In the genomic region with DNA sequence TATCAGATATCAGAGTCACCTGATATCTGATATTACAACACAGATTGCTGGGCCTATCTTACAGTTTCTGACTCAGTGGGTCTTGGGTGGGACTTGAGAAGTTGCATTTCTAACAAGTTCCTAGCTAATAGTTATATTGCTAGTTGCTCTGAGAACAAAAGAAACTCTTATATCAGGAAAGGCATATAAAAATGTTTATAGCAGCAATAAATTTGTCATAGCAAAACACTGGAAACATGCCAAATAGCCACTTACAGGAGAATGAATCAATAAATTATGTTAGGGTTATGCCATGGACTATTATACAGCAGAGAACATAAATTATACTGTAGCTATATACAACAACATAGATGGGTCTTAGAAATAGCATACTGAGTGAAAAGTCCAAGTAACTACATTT, we compare ENCODE assay signal across 30 cellular contexts.
"Had no signal": no experiment of that assay in that cellular context is flagged by ENCODE, and none has a peak within 500 bp of the region (broad histone marks: within the 10 kb centered on the region; RNA-seq: fewer than 3 reads in every experiment).

No MANE protein-coding gene starts in this region.

- ATAC-seq: activated CD4-positive, alpha-beta T cell treated with anti-CD3 and anti-CD28 coated beads for 36 hours; activated CD8-positive, alpha-beta memory T cell treated with anti-CD3 and anti-CD28 coated beads, Interleukin-2, amount 10 ng/mL, durations not matched to agents 7 days and 5 days; activated CD8-positive, alpha-beta T cell treated with anti-CD3 and anti-CD28 coated beads, Interleukin-2, amount 10 ng/mL, durations not matched to agents 7 days and 5 days; activated naive CD4-positive, alpha-beta T cell treated with anti-CD3 and anti-CD28 coated beads, Interleukin-2, amount 50 U/mL, for 72 hours; esophagus mucosa; foreskin keratinocyte; gastrocnemius medialis; heart left ventricle; T-helper 17 cell had no signal

- DNase-seq: activated CD4-positive, alpha-beta memory T cell treated with anti-CD3 and anti-CD28 coated beads for 36 hours; activated CD4-positive, alpha-beta T cell treated with anti-CD3 and anti-CD28 coated beads for 36 hours; activated CD4-positive, alpha-beta T cell treated with anti-CD3 and anti-CD28 coated beads, Interleukin-2, amount 10 ng/mL, durations not matched to agents 24 days and 14 days; activated CD4-positive, CD25-positive, alpha-beta regulatory T cell; activated CD4-positive, CD25-positive, alpha-beta regulatory T cell treated with anti-CD3 and anti-CD28 coated beads, Interleukin-2, amount 50 U/mL, for 72 hours; activated CD8-positive, alpha-beta memory T cell treated with anti-CD3 and anti-CD28 coated beads, Interleukin-2, amount 10 ng/mL, durations not matched to agents 7 days and 5 days; activated CD8-positive, alpha-beta memory T cell treated with anti-CD3 and anti-CD28 coated beads, Interleukin-2, amount 50 U/mL, for 4 hours; activated CD8-positive, alpha-beta T cell treated with anti-CD3 and anti-CD28 coated beads, Interleukin-2, amount 10 ng/mL, durations not matched to agents 7 days and 5 days; activated effector memory CD4-positive, alpha-beta T cell treated with anti-CD3 and anti-CD28 coated beads, Interleukin-2, amount 50 U/mL, for 16 hours; activated naive CD4-positive, alpha-beta T cell treated with anti-CD3 and anti-CD28 coated beads, Interleukin-2, amount 10 ng/mL, durations not matched to agents 7 days and 5 days; activated naive CD8-positive, alpha-beta T cell treated with anti-CD3 and anti-CD28 coated beads, Interleukin-2, amount 10 ng/mL, durations not matched to agents 7 days and 5 days; activated T-cell treated with anti-CD3 and anti-CD28 coated beads, Interleukin-2, amount 50 U/mL, for 1 hour; activated T-cell treated with anti-CD3 and anti-CD28 coated beads, Interleukin-2, amount 50 U/mL, for 48 hours; central memory CD4-positive, alpha-beta T cell; cerebellar nuclear complex; colonic mucosa; effector memory CD4-positive, alpha-beta T cell; endodermal cell; foreskin keratinocyte; gastrocnemius medialis; glutamatergic neuron; heart left ventricle; T-helper 1 cell; T-helper 17 cell; T1000 had no signal

- H3K4me1 ChIP-seq: ascending aorta, breast epithelium, colonic mucosa, foreskin keratinocyte, gastrocnemius medialis, heart left ventricle had no signal

- H3K4me3 ChIP-seq: ascending aorta, breast epithelium, cardiac muscle cell, colonic mucosa, gastrocnemius medialis, heart left ventricle had no signal

- H3K36me3 ChIP-seq: ascending aorta, breast epithelium, cardiac muscle cell, colonic mucosa, gastrocnemius medialis, heart left ventricle had no signal

- H3K9me3 ChIP-seq: ascending aorta, breast epithelium, colonic mucosa, gastrocnemius medialis, heart left ventricle had no signal

- H3K27me3 ChIP-seq: ascending aorta, breast epithelium, cardiac muscle cell, colonic mucosa, foreskin keratinocyte, gastrocnemius medialis, heart left ventricle had no signal

- H3K27ac ChIP-seq: ascending aorta, breast epithelium, cardiac muscle cell, colonic mucosa, foreskin keratinocyte, gastrocnemius medialis, heart left ventricle had no signal
